8 cellular contexts compared by ENCODE assay signal in the genomic region with DNA sequence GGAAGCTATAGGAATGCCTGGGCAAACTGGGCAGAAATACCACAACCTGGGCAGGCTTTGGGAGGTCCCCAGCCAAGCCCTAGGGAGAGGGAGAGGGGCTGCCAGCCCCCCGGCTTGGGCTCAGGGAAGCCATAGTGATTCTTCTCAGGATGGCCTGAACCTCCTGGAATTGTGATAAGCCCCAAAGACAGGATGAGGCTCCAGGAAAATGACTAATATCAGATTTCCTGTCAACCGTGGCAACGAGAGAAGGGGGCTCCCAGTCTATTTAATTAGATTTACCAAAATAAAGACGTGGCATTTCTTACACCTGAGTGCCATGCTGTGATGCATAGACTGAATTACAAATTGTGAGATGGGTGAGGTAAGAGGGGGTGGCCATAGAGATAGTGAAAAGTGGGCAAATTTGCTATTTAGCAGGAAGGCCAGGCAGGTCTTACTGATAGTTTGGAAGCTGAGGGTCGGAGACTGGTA. TPM values are rescaled to one million over a fixed set of nuclear protein-coding genes. Genes with fewer than 3 reads are reported as not detected.
A peak's percentile ranks its signal among the peaks of the same experiment; 100 is the strongest.
DNase-seq lines count a peak whose midpoint lies in the region; ATAC-seq and TF ChIP-seq lines count a peak whose summit lies in the region.

No MANE protein-coding gene starts in this region.

- peak overlapping the region in 9 of 10 donors; percentile 45 to 92 (median 84) for H3K27ac Mint-ChIP-seq in naive thymus-derived CD8-positive, alpha-beta T cell

- H2AFZ ChIP-seq in Loucy (ENCODE audit: low read length) = peak overlapping the region; percentile 97

- no peaks in the 10 kb centered on the region for H4K20me1 ChIP-seq in Loucy (ENCODE audit: insufficient read depth, low read length, poor library complexity, severe bottlenecking)

- peak overlapping the region; percentile 81 for H3K9ac ChIP-seq in Loucy (ENCODE audit: low read depth, low read length, poor library complexity, severe bottlenecking)

- H3K4me3 ChIP-seq in AG04450 (ENCODE audit: low read depth, low read length) = no peak overlapping the region
- peak overlapping the region; percentile 77 for H3K4me3 ChIP-seq in Loucy (ENCODE audit: low read length, poor library complexity, severe bottlenecking)
- peak overlapping the region; percentile 66 for H3K4me3 ChIP-seq in ectodermal cell (ENCODE audit: insufficient read depth, low read depth, low read length)

- H3K4me1 ChIP-seq in Loucy (ENCODE audit: insufficient read depth, low read length, poor library complexity, severe bottlenecking) = peaks cover 7% of the 10 kb centered on the region
- H3K4me1 ChIP-seq in ectodermal cell (ENCODE audit: control insufficient read depth, insufficient read depth, low read length) = peaks cover 6% of the 10 kb centered on the region

- H3K4me1 Mint-ChIP-seq in naive thymus-derived CD8-positive, alpha-beta T cell = peaks cover 12 to 20% (median 15%) of the 10 kb centered on the region in 4 donors

- H3F3A ChIP-seq in Loucy (ENCODE audit: low read depth) = no peaks in the 10 kb centered on the region

- DNase-seq in AG04450 (ENCODE audit: low read depth, low spot score) = no peak
- no peak for DNase-seq in naive thymus-derived CD8-positive, alpha-beta T cell
- no peak for DNase-seq in UCSD-AML1 (lab: John Stamatoyannopoulos, UW; ENCODE audit: unreplicated experiment)
- no peak for DNase-seq in epidermal melanocyte (ENCODE audit: insufficient read length, low spot score)
- DNase-seq in KG1 (lab: John Stamatoyannopoulos, UW) = no peak

- H3K4me3 Mint-ChIP-seq in naive thymus-derived CD8-positive, alpha-beta T cell = peak overlapping the region; percentile 72 to 90 (median 86)

- H3K27me3 ChIP-seq in AG04450 (ENCODE audit: control insufficient read depth, insufficient read depth, low read length) (no peaks in the 10 kb centered on the region), Loucy (ENCODE audit: insufficient read depth, low read length, poor library complexity, severe bottlenecking) (no peaks in the 10 kb centered on the region), ectodermal cell (ENCODE audit: control insufficient read depth, insufficient read depth, low read length, poor library complexity, severe bottlenecking) (no peaks in the 10 kb centered on the region)

- TF ChIP-seq CTCF in AG04450 (IDR thresholded peaks at IDR 0.05; ENCODE audit: low read depth, low read length) (no peak), Loucy (conservative IDR thresholded peaks at IDR 0.05; ENCODE audit: low read length) (no peak)

- no peaks in the 10 kb centered on the region for H3K9me2 ChIP-seq in Loucy (replicated peaks; ENCODE audit: low read depth, low read length)

- H3K36me3 ChIP-seq in Loucy (ENCODE audit: insufficient read depth, low read length) (no peaks in the 10 kb centered on the region), ectodermal cell (ENCODE audit: control insufficient read depth, insufficient read depth, low read length) (no peaks in the 10 kb centered on the region)

- peak overlapping the region; percentile 79 for H3K4me2 ChIP-seq in Loucy (ENCODE audit: low read depth, low read length, poor library complexity, severe bottlenecking)

- CTCF ChIA-PET in AG04450 (lab: Charles Lee) = no interaction called here

- no peaks in the 10 kb centered on the region for H3K9me3 Mint-ChIP-seq in naive thymus-derived CD8-positive, alpha-beta T cell

- H3K79me2 ChIP-seq in Loucy (ENCODE audit: insufficient read depth, low read length) = no peaks in the 10 kb centered on the region

- peaks cover 0 to 13% (median 0%) of the 10 kb centered on the region in 5 donors for H3K27me3 Mint-ChIP-seq in naive thymus-derived CD8-positive, alpha-beta T cell

- POLR2A ChIA-PET in AG04450 (lab: Yijun Ruan, JAX) = interaction anchor here (0.6 to 3.1 kb wide), 4 partner anchors 18 to 243 kb away, joined by 3 to 15 read pairs (median 4); no protein-coding TSS in a partner anchor
- POLR2A ChIA-PET in naive thymus-derived CD8-positive, alpha-beta T cell (lab: Charles Lee) = interaction anchor here (1.3 to 1.6 kb wide), 4 partner anchors 12 to 182 kb away, joined by 3 to 5 read pairs (median 4); no protein-coding TSS in a partner anchor

- WGBS in ectodermal cell, 2 experiments = 66 to 74% methylated on average over 5 of the region's 5 CpGs

- peak overlapping the region; percentile 61 for H3K27ac ChIP-seq in AG04450 (ENCODE audit: low read depth, low read length)
- H3K27ac ChIP-seq in ectodermal cell (ENCODE audit: insufficient read depth, low read depth, low read length, poor library complexity, severe bottlenecking) = no peak overlapping the region

- no peaks in the 10 kb centered on the region; the same call in 1 of the 2 replicates for H3K9me3 ChIP-seq in AG04450 (ENCODE audit: control insufficient read depth, insufficient read depth, low read length)
- H3K9me3 ChIP-seq in Loucy (ENCODE audit: insufficient read depth, low read depth, low read length) = no peaks in the 10 kb centered on the region
- no peaks in the 10 kb centered on the region for H3K9me3 ChIP-seq in ectodermal cell (ENCODE audit: control insufficient read depth, low read length)

- H3K36me3 Mint-ChIP-seq in naive thymus-derived CD8-positive, alpha-beta T cell = no peaks in the 10 kb centered on the region

- peak; percentile 2 to 3 for ATAC-seq in naive thymus-derived CD8-positive, alpha-beta T cell
- no peak for ATAC-seq in HG02798 (IDR thresholded peaks at IDR 0.05; ENCODE audit: poor library complexity, unreplicated experiment)

RNA-seq across cellular contexts. Expression of a gene that starts 20.4 kb away (rescaled TPM):
- polyA plus RNA-seq in AG04450 (2011; rRNA removed) = 881 and 1,147 TPM in 2 replicates
- polyA minus RNA-seq in AG04450 (2011; rRNA and poly(A)+ RNA removed) = 437 and 536 TPM in 2 replicates
- 462 TPM for polyA plus RNA-seq in ectodermal cell (2013, experiment 1 of 4)
- polyA plus RNA-seq in ectodermal cell (2013, experiment 2 of 4) = 419 TPM
- 346 TPM for polyA plus RNA-seq in ectodermal cell (2013, experiment 3 of 4)
- polyA plus RNA-seq in ectodermal cell (2013, experiment 4 of 4) = 367 TPM
- total RNA-seq in naive thymus-derived CD8-positive, alpha-beta T cell = 10 to 100 TPM; 10.1 to 11.6 TPM
- polyA plus RNA-seq in naive thymus-derived CD8-positive, alpha-beta T cell = 1 to 10 TPM; 1.6 to 4.5 (median 2.8) TPM

RNA-seq across cellular contexts. Expression of a gene that starts 56.8 kb away (rescaled TPM):
- 1.4 and 1.9 TPM in 2 replicates for polyA plus RNA-seq in AG04450 (2011; rRNA removed)
- 3.3 and 4.4 TPM in 2 replicates for polyA minus RNA-seq in AG04450 (2011; rRNA and poly(A)+ RNA removed)
- 20.0 TPM for polyA plus RNA-seq in ectodermal cell (2013, experiment 1 of 4)
- 29.6 TPM for polyA plus RNA-seq in ectodermal cell (2013, experiment 2 of 4)
- 17.2 TPM for polyA plus RNA-seq in ectodermal cell (2013, experiment 3 of 4)
- 18.5 TPM for polyA plus RNA-seq in ectodermal cell (2013, experiment 4 of 4)
- total RNA-seq in naive thymus-derived CD8-positive, alpha-beta T cell = 10 to 100 TPM; 13.1 to 13.4 TPM
- polyA plus RNA-seq in naive thymus-derived CD8-positive, alpha-beta T cell = 1 to 10 TPM; 4.2 to 5.1 (median 4.3) TPM

Comparison
In these comparisons a context has a peak if more than half of its experiments do, and no peak if none do; other contexts are left out.
1. RNA of a gene that starts 20.4 kb away (polyA plus RNA-seq): 881 to 1,147 TPM in AG04450; 1.6 to 4.5 TPM in naive thymus-derived CD8-positive, alpha-beta T cell; every median in the first group is over 100 times any median in the second.